Comparison of ENCODE assay signal across 14 cellular contexts in the genomic region with DNA sequence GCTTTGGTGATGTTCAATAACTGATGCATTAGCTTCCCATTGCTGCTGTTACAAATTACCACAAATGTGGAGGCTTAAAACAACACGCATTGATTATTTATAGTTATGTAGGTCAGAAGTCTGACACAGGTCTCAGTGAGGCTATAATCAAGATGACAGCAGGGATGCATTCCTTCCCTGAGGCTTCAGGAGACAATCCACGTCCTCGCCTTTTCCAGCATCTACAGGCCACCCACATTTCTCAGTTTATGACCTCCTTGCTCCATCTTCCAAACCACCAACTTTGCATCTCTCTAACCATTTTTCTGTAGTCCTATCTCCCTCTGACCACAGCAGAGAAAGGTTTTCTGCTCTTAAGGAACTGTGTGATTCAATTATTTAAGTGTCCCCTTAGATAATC.
"Had no signal": no experiment of that assay in that cellular context is flagged by ENCODE, and none has a peak within 500 bp of the region (broad histone marks: within the 10 kb centered on the region; RNA-seq: fewer than 3 reads in every experiment).

No MANE protein-coding gene starts in this region.

- DNase-seq: effector memory CD4-positive, alpha-beta T cell; foreskin fibroblast; glutamatergic neuron; left colon; mammary epithelial cell; mucosa of descending colon; natural killer cell; nucleus accumbens; small intestine; stimulated activated CD4-positive, alpha-beta T cell treated with anti-CD3 and anti-CD28 coated beads, Interleukin-12 subunit alpha, Interleukin-12 subunit beta, amount 100 ng/mL, for 4 hours; stimulated activated naive CD4-positive, alpha-beta T cell; stomach; substantia nigra; transverse colon had no signal

- ATAC-seq: left colon, mucosa of descending colon, natural killer cell had no signal
